ENCODE assay signal across 1 cellular context in genomic region chr19:1020868-1021425, GRCh38.
TF ChIP-seq lines count a peak whose summit lies in the region.

TSS of gene TMEM259 (minus strand) at chr19:1021123. CDS start at chr19:1020996, 127 bp downstream.

TF ChIP-seq in Ishikawa, 13 proteins besides CTCF, POLR2A, EP300 and RAD21 (continued from another document):
- TF ChIP-seq REST (IDR thresholded peaks at IDR 0.05; ENCODE audit: low read depth) (peak; percentile 18; the same call in 1 of the 2 replicates), NFIC (IDR thresholded peaks at IDR 0.05) (no peak)
TF ChIP-seq in Ishikawa: peak in this region for 6.
